Comparison of ENCODE assay signal across 26 cellular contexts in genomic region chr10:12393831-12394230, GRCh38.
"Had no signal": no experiment of that assay in that cellular context is flagged by ENCODE, and none has a peak within 500 bp of the region (broad histone marks: within the 10 kb centered on the region; RNA-seq: fewer than 3 reads in every experiment).

No MANE protein-coding gene starts in this region.

- FAIRE-seq: keratinocyte had no signal

- H3K9me3 Mint-ChIP-seq: dendritic cell treated with granulocyte-macrophage colony-stimulating factor and Interleukin-4, amounts not matched to agents 40 ng/mL and 50 ng/mL, for 4 days; mesothelial cell of epicardium; nephron; stimulated activated effector memory CD8-positive, alpha-beta T cell treated with anti-CD3 and anti-CD28 coated beads, Interleukin-12 subunit alpha, Interleukin-12 subunit beta, amount 100 ng/mL, for 72 hours had no signal

- H3K27ac Mint-ChIP-seq: dendritic cell treated with granulocyte-macrophage colony-stimulating factor and Interleukin-4, amounts not matched to agents 40 ng/mL and 50 ng/mL, for 4 days; endodermal cell; mesothelial cell of epicardium; neural progenitor cell had no signal

- H3K27ac ChIP-seq: epithelial cell of prostate, gastrocnemius medialis, lower lobe of right lung, neural progenitor cell, psoas muscle, sigmoid colon, stomach, vagina had no signal

- H3K4me1 ChIP-seq: gastrocnemius medialis, psoas muscle had no signal

- H3K4me2 ChIP-seq: neural progenitor cell had no signal

- H3K36me3 ChIP-seq: gastrocnemius medialis, lower lobe of right lung, neural progenitor cell, sigmoid colon, stomach, thyroid gland, vagina had no signal

- H3K4me3 ChIP-seq: gastrocnemius medialis, lower lobe of right lung, mucosa of descending colon, neural progenitor cell, psoas muscle, sigmoid colon, stomach, thyroid gland, vagina had no signal

- ATAC-seq: esophagus mucosa; gastrocnemius medialis; left ventricle myocardium superior; lower lobe of right lung; naive thymus-derived CD4-positive, alpha-beta T cell; psoas muscle had no signal

- H2AFZ ChIP-seq: neural progenitor cell had no signal

- H3K9ac ChIP-seq: neural progenitor cell had no signal

- H3K27me3 ChIP-seq: gastrocnemius medialis, neural progenitor cell, sigmoid colon, thyroid gland, vagina had no signal

- H3K27me3 Mint-ChIP-seq: dendritic cell treated with granulocyte-macrophage colony-stimulating factor and Interleukin-4, amounts not matched to agents 40 ng/mL and 50 ng/mL, for 4 days; naive thymus-derived CD4-positive, alpha-beta T cell had no signal

- DNase-seq: effector CD8-positive, alpha-beta T cell; endodermal cell; foreskin fibroblast; gastrocnemius medialis; left ventricle myocardium superior; lower lobe of right lung; mucosa of descending colon; naive thymus-derived CD4-positive, alpha-beta T cell; nucleus accumbens; psoas muscle; sigmoid colon; stimulated activated CD4-positive, alpha-beta T cell treated with anti-CD3 and anti-CD28 coated beads, Interleukin-2, amount 100 ng/mL, for 24 hours; stimulated activated CD4-positive, alpha-beta T cell treated with anti-CD3 and anti-CD28 coated beads, Interleukin-4, amount 100 ng/mL, for 24 hours; stimulated activated naive CD4-positive, alpha-beta T cell treated with Interleukin-2 at 50 U/mL for 16 hours; stomach; thyroid gland; trophoblast cell had no signal

- H3K4me3 Mint-ChIP-seq: dendritic cell treated with granulocyte-macrophage colony-stimulating factor and Interleukin-4, amounts not matched to agents 40 ng/mL and 50 ng/mL, for 4 days; endodermal cell; mesothelial cell of epicardium; naive thymus-derived CD4-positive, alpha-beta T cell; nephron; neural progenitor cell; stimulated activated effector memory CD8-positive, alpha-beta T cell treated with anti-CD3 and anti-CD28 coated beads, Interleukin-12 subunit alpha, Interleukin-12 subunit beta, amount 100 ng/mL, for 72 hours had no signal

- H3K36me3 Mint-ChIP-seq: mesothelial cell of epicardium; stimulated activated effector memory CD8-positive, alpha-beta T cell treated with anti-CD3 and anti-CD28 coated beads, Interleukin-12 subunit alpha, Interleukin-12 subunit beta, amount 100 ng/mL, for 72 hours had no signal

- H3K9me3 ChIP-seq: gastrocnemius medialis, lower lobe of right lung, mucosa of descending colon, psoas muscle, sigmoid colon, stomach, thyroid gland, vagina had no signal
